In the genomic region with DNA sequence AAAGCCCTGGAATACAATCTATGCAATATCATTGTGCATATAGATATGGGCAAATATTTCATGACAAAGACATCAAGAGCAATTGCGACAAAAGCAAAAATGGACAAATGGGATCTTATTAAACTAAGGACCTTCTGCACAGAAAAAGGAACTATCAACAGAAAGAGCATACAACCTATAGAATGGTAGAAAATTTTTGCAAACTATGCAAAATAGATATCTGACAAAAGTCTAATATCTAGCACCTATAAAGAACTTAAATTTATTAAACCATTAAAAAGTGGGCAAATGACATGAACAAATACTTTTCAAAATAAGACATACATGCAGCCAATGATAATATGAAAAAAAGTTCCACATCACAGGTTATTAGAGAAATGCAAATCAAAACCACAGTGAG, we compare ENCODE assay signal across 20 cellular contexts.
DNase-seq lines count a peak whose midpoint lies in the region; ATAC-seq, FAIRE-seq and TF ChIP-seq lines count a peak whose summit lies in the region.
"Had no signal": no experiment of that assay in that cellular context is flagged by ENCODE, and none has a peak within 500 bp of the region (broad histone marks: within the 10 kb centered on the region; RNA-seq: fewer than 3 reads in every experiment).

No MANE protein-coding gene starts in this region.

- H2AFZ ChIP-seq in IMR-90 (replicated peaks; ENCODE audit: low read length, poor library complexity) (no peak overlapping the region), K562 (ENCODE audit: low read depth, low read length) (no peak overlapping the region)

- H3K79me2 ChIP-seq in K562 (ENCODE audit: control insufficient read depth, insufficient read depth, low read length) = peaks cover 18% of the 10 kb centered on the region; the same call in 2 of the 3 replicates

- no peak overlapping the region for H2BK15ac ChIP-seq in IMR-90 (ENCODE audit: low read depth, low read length)

- no peak overlapping the region for H2BK20ac ChIP-seq in IMR-90 (ENCODE audit: low read depth, low read length)

- ATAC-seq in A549 (no peak), IMR-90 (ENCODE audit: low read depth) (no peak), K562 (no peak), GM19023 (IDR thresholded peaks at IDR 0.05; ENCODE audit: unreplicated experiment) (no peak)
- ATAC-seq: CD8-positive, alpha-beta T cell had no signal

- H2AK9ac ChIP-seq in IMR-90 (replicated peaks; ENCODE audit: low read depth, low read length, poor library complexity) = no peak overlapping the region

- H3K4me2 ChIP-seq in A549 (no peak overlapping the region), IMR-90 (ENCODE audit: low read depth, low read length) (no peak overlapping the region), K562 (ENCODE audit: insufficient read depth, low read length) (no peak overlapping the region)
- H3K4me2 ChIP-seq: BLaER1 treated with 17β-estradiol and CSF1 and Interleukin-3, amounts not matched to agents 10 nM and 100 nM had no signal

- no peak overlapping the region for H3K4me3 ChIP-seq in A549
- H3K4me3 ChIP-seq in IMR-90 (ENCODE audit: insufficient read depth, low read depth, low read length) = no peak overlapping the region
- no peak overlapping the region for H3K4me3 ChIP-seq in K562
- H3K4me3 ChIP-seq: BLaER1 treated with 17β-estradiol and CSF1 and Interleukin-3, amounts not matched to agents 10 nM and 100 nM had no signal

- H3K18ac ChIP-seq in IMR-90 (ENCODE audit: low read depth, low read length) = no peak overlapping the region

- no peak overlapping the region for H2BK5ac ChIP-seq in IMR-90 (ENCODE audit: low read depth, low read length, poor library complexity, severe bottlenecking)

- CTCF ChIA-PET in A549 (lab: Yijun Ruan, JAX) (interaction anchor here (0.6 kb wide), 1 partner anchor 15 kb away, joined by 3 read pairs; no protein-coding TSS in a partner anchor), IMR-90 (lab: Yijun Ruan, JAX) (no interaction called here), K562 (lab: Yijun Ruan, JAX; ENCODE audit: low intra/inter-chr PET ratio) (no interaction called here)

- H3K4me1 ChIP-seq in A549 (no peaks in the 10 kb centered on the region), IMR-90 (ENCODE audit: control insufficient read depth, insufficient read depth, low read length) (no peaks in the 10 kb centered on the region), K562 (replicated peaks in 1 of 2; ENCODE audit: control insufficient read depth in 2 of 2, insufficient read depth in 2 of 2, low read length in 2 of 2) (no peaks in the 10 kb centered on the region)
- H3K4me1 ChIP-seq: Caco-2 had no signal

- H4K91ac ChIP-seq in IMR-90 (ENCODE audit: insufficient read depth, low read depth, low read length) = no peak overlapping the region

- no peaks in the 10 kb centered on the region for H4K20me1 ChIP-seq in IMR-90 (ENCODE audit: insufficient read depth, low read length)
- no peaks in the 10 kb centered on the region for H4K20me1 ChIP-seq in K562 (replicated peaks; ENCODE audit: control insufficient read depth, insufficient read depth, low read length)
- H4K20me1 ChIP-seq: BLaER1 treated with 17β-estradiol and CSF1 and Interleukin-3, amounts not matched to agents 10 nM and 100 nM had no signal

- no peak overlapping the region for H3K23ac ChIP-seq in IMR-90 (ENCODE audit: low read depth, low read length)

- TF ChIP-seq POLR2A in A549 (IDR thresholded peaks at IDR 0.05; ENCODE audit: low read length) = no peak
- TF ChIP-seq POLR2A in IMR-90 (IDR thresholded peaks at IDR 0.05; ENCODE audit: low read depth, low read length) = no peak
- TF ChIP-seq POLR2A in K562 (conservative IDR thresholded peaks at IDR 0.05) = no peak

- POLR2A ChIA-PET in A549 (lab: Yijun Ruan, JAX) = no interaction called here
- POLR2A ChIA-PET in IMR-90 (lab: Charles Lee; ENCODE audit: unreplicated experiment) = no interaction called here
- POLR2A ChIA-PET in K562 (lab: Yijun Ruan, JAX) = no interaction called here

- WGBS in A549 (ENCODE audit: missing lambda C conversion rate) = 56% methylated on average over 1 of the region's 1 CpG
- WGBS in IMR-90 (ENCODE audit: extremely low coverage in 2 of 2, insufficient read length in 1 of 2), 2 experiments = no CpG with 5 or more reads among the region's 1 CpG
- WGBS in K562 (ENCODE audit: insufficient coverage, low coverage, missing lambda C conversion rate) = 70% methylated on average over 1 of the region's 1 CpG

- in situ Hi-C loops in IMR-90 (cut with MboI; ENCODE audit: low sequenced_read_pairs) = no loop called here
- in situ Hi-C loops in K562 (cut with MboI) = no loop called here

- BruUV-seq in IMR-90 (replicated peaks; lab: Mats Ljungman, UMichigan) (no TSS peak), K562 (replicated peaks; lab: Mats Ljungman, UMichigan) (no TSS peak)

- H3K9ac ChIP-seq in IMR-90 (ENCODE audit: low read depth, low read length) (no peak overlapping the region), K562 (ENCODE audit: insufficient read depth in 1 of 2, low read depth in 2 of 2, low read length in 2 of 2) (no peak overlapping the region)
- H3K9ac ChIP-seq: BLaER1 treated with 17β-estradiol and CSF1 and Interleukin-3, amounts not matched to agents 10 nM and 100 nM had no signal

- no peak overlapping the region for H3K4ac ChIP-seq in IMR-90 (ENCODE audit: low read depth, low read length)

- H4K5ac ChIP-seq in IMR-90 (ENCODE audit: low read depth, low read length) = no peak overlapping the region

- no peaks in the 10 kb centered on the region for H3K79me1 ChIP-seq in IMR-90 (ENCODE audit: low read depth in 1 of 2, low read length in 2 of 2)

- no peaks in the 10 kb centered on the region for H3K9me3 ChIP-seq in A549
- no peaks in the 10 kb centered on the region for H3K9me3 ChIP-seq in IMR-90 (ENCODE audit: control insufficient read depth, insufficient read depth, low read length)
- H3K9me3 ChIP-seq in K562 (replicated peaks; ENCODE audit: control insufficient read depth, insufficient read depth, low read depth, low read length) = no peaks in the 10 kb centered on the region
- H3K9me3 ChIP-seq: BLaER1 treated with 17β-estradiol and CSF1 and Interleukin-3, amounts not matched to agents 10 nM and 100 nM; Caco-2 had no signal

- no peak overlapping the region for H2BK120ac ChIP-seq in IMR-90 (ENCODE audit: low read depth, low read length)

- H3K36me3 ChIP-seq in IMR-90 (ENCODE audit: control insufficient read depth, insufficient read depth, low read length) (no peaks in the 10 kb centered on the region), K562 (ENCODE audit: control insufficient read depth, insufficient read depth, low read length) (no peaks in the 10 kb centered on the region)
- H3K36me3 ChIP-seq: BLaER1 treated with 17β-estradiol and CSF1 and Interleukin-3, amounts not matched to agents 10 nM and 100 nM had no signal

- TF ChIP-seq RAD21 in A549 (conservative IDR thresholded peaks at IDR 0.05 in 1 of 2, IDR thresholded peaks at IDR 0.05 in 1 of 2) = no peak
- TF ChIP-seq RAD21 in IMR-90 (IDR thresholded peaks at IDR 0.05; ENCODE audit: low read length) = no peak
- no peak for TF ChIP-seq RAD21 in K562 (CRISPR knock-in tag; conservative IDR thresholded peaks at IDR 0.05 in 1 of 2, IDR thresholded peaks at IDR 0.05 in 1 of 2)

- DNase-seq in A549 (ENCODE audit: low read depth in 1 of 2, low spot score in 1 of 2) = no peak
- DNase-seq in IMR-90 = no peak
- no peak for DNase-seq in K562 (ENCODE audit: extremely low read depth in 1 of 4, low spot score in 3 of 4)
- no peak for DNase-seq in HTR-8/SVneo (ENCODE audit: insufficient read length, low spot score)
- DNase-seq: 8988T; AML-193; Caco-2; Calu3; CD4-positive, alpha-beta T cell; CD8-positive, alpha-beta T cell; DMS79 treated with DMSO at 0.1 percent for 48 hours; GF-D8 had no signal

- no peak overlapping the region for H2AK5ac ChIP-seq in IMR-90 (ENCODE audit: low read depth, low read length)

- intact Hi-C loops in IMR-90 (cut with micrococcal nuclease) (no loop called here), K562 (cut with micrococcal nuclease) (no loop called here)

- no peak overlapping the region for H4K8ac ChIP-seq in IMR-90 (ENCODE audit: low read depth in 2 of 2, low read length in 2 of 2)

- TF ChIP-seq CTCF in A549 (IDR thresholded peaks at IDR 0.05) (no peak), IMR-90 (conservative IDR thresholded peaks at IDR 0.05; ENCODE audit: low read depth, low read length) (no peak), K562 (IDR thresholded peaks at IDR 0.05 in 2 of 3, conservative IDR thresholded peaks at IDR 0.05 in 1 of 3; ENCODE audit: insufficient read depth in 2 of 3, low read depth in 1 of 3, low read length in 3 of 3) (no peak)

- FAIRE-seq in A549 (lab: Jason Lieb, UNC) = peak; percentile 65
- FAIRE-seq in K562 (lab: Jason Lieb, UNC) = no peak
- no peak for FAIRE-seq in HTR-8/SVneo (lab: Jason Lieb, UNC)
- FAIRE-seq: A204.1, D721Med, G401.6, GM12891, GM19239 had no signal

- dilution Hi-C loops in IMR-90 (cut with HindIII; ENCODE audit: low sequenced_read_pairs, unreplicated experiment) = no loop called here

- no peak overlapping the region for H3K14ac ChIP-seq in IMR-90 (replicated peaks; ENCODE audit: low read depth, low read length)

- H3K9me1 ChIP-seq in IMR-90 (ENCODE audit: insufficient read depth, low read length) (no peaks in the 10 kb centered on the region), K562 (ENCODE audit: control insufficient read depth, insufficient read depth, low read length) (no peaks in the 10 kb centered on the region)

- H3K56ac ChIP-seq in IMR-90 (ENCODE audit: extremely low read depth, insufficient read depth, low read length) = no peak overlapping the region

- H3K27ac ChIP-seq in A549 (no peak overlapping the region), IMR-90 (ENCODE audit: insufficient read depth, low read length) (no peak overlapping the region), K562 (ENCODE audit: extremely low read depth, low read depth, low read length) (no peak overlapping the region)
- H3K27ac ChIP-seq: BLaER1 treated with 17β-estradiol and CSF1 and Interleukin-3, amounts not matched to agents 10 nM and 100 nM; C4-2B had no signal

- H3K27me3 ChIP-seq in IMR-90 (ENCODE audit: control insufficient read depth, insufficient read depth, low read length) (no peaks in the 10 kb centered on the region), K562 (ENCODE audit: control insufficient read depth in 2 of 2, insufficient read depth in 2 of 2, low read length in 2 of 2) (no peaks in the 10 kb centered on the region)
- H3K27me3 ChIP-seq: BLaER1 treated with 17β-estradiol and CSF1 and Interleukin-3, amounts not matched to agents 10 nM and 100 nM had no signal

- no peak for TF ChIP-seq EP300 in A549 (IDR thresholded peaks at IDR 0.05)
- TF ChIP-seq EP300 in K562 (IDR thresholded peaks at IDR 0.05; ENCODE audit: low read length) = no peak

TF ChIP-seq in K562, 482 proteins besides CTCF, POLR2A, EP300 and RAD21:
- no peak for TF ChIP-seq HMG20B (CRISPR knock-in tag; IDR thresholded peaks at IDR 0.05)
- no peak for TF ChIP-seq RBM34 (IDR thresholded peaks at IDR 0.05; ENCODE audit: borderline replicate concordance, insufficient read depth, low read length)
- TF ChIP-seq ZNF316 (IDR thresholded peaks at IDR 0.05) = peak; percentile 79
- TF ChIP-seq C11orf30 (IDR thresholded peaks at IDR 0.05; ENCODE audit: low read depth) = peak; percentile 22; the same call in 1 of the 2 replicates
- TF ChIP-seq ZNF707 (CRISPR knock-in tag; conservative IDR thresholded peaks at IDR 0.05) = no peak
- TF ChIP-seq MAFF (IDR thresholded peaks at IDR 0.05; ENCODE audit: low read length) = peak; percentile 30; the same call in 1 of the 2 replicates
- TF ChIP-seq MAFK (IDR thresholded peaks at IDR 0.05; ENCODE audit: low read length) = peak; percentile 42; the same call in 1 of the 2 replicates
TF ChIP-seq in K562: peak in this region for 4.
